ENCODE assay signal across 8 cellular contexts in genomic region chr4:38062088-38062893, GRCh38.
DNase-seq lines count a peak whose midpoint lies in the region; TF ChIP-seq lines count a peak whose summit lies in the region.

No MANE protein-coding gene starts in this region.

- TF ChIP-seq CTCF in SK-N-SH (IDR thresholded peaks at IDR 0.05) = peak; percentile 87
- peak; percentile 68 to 84 for TF ChIP-seq CTCF in tibial artery (IDR thresholded peaks at IDR 0.05)

- no peaks in the 10 kb centered on the region for H3K27me3 Mint-ChIP-seq in activated naive CD4-positive, alpha-beta T cell treated with anti-CD3 and anti-CD28 coated beads, Interleukin-2, amount 10 ng/mL, durations not matched to agents 7 days and 5 days

- no peak for TF ChIP-seq EP300 in SK-N-SH (IDR thresholded peaks at IDR 0.05; ENCODE audit: borderline replicate concordance in 1 of 2, low read depth in 1 of 2, low read length in 1 of 2)

- intact Hi-C loops in tibial artery (cut with DNase I; ENCODE audit: low total_unique reads) = no loop called here

- CTCF ChIA-PET in SK-N-SH (lab: Yijun Ruan, JAX) = interaction anchor here (0.5 to 3.3 kb wide), 22 partner anchors 12 to 1304 kb away, joined by 3 to 24 read pairs (median 4); partner anchors contain the start of gene TLR10
- CTCF ChIA-PET in activated naive CD4-positive, alpha-beta T cell treated with anti-CD3 and anti-CD28 coated beads, Interleukin-2, amount 10 ng/mL, durations not matched to agents 7 days and 5 days (lab: Charles Lee) = interaction anchor here (0.7 to 4.4 kb wide), 11 partner anchors 10 to 743 kb away, joined by 3 to 18 read pairs (median 4); no protein-coding TSS in a partner anchor

- peak overlapping the region; percentile 52; the same call in 1 of the 2 replicates for H2AFZ ChIP-seq in SK-N-SH (ENCODE audit: low read depth)

- peaks cover 14% of the 10 kb centered on the region for H3F3A ChIP-seq in SK-N-SH (replicated peaks; ENCODE audit: insufficient read depth)

- H3K4me1 ChIP-seq in SK-N-SH (ENCODE audit: control insufficient read depth in 1 of 2, insufficient read depth in 2 of 2, low read depth in 1 of 2, low read length in 1 of 2) (peaks cover 11 to 35% of the 10 kb centered on the region in 2 experiments; a peak in 3 of 4 replicates), tibial artery (peaks cover 0 to 25% (median 2%) of the 10 kb centered on the region in 4 donors)

- no peaks in the 10 kb centered on the region for H4K20me1 ChIP-seq in SK-N-SH (ENCODE audit: insufficient read depth)

- peak overlapping the region; percentile 51 for H3K27ac Mint-ChIP-seq in activated naive CD4-positive, alpha-beta T cell treated with anti-CD3 and anti-CD28 coated beads, Interleukin-2, amount 10 ng/mL, durations not matched to agents 7 days and 5 days

- in situ Hi-C loops in KBM-7 (cut with MboI; ENCODE audit: low pct_unique_long_range_greater_than_20kb, low sequenced_read_pairs) = loop anchor here (25.0 kb wide), 1 partner anchor 250 kb away; no protein-coding TSS in a partner anchor

- no peaks in the 10 kb centered on the region for H3K9me2 ChIP-seq in SK-N-SH

- H3K27ac ChIP-seq in SK-N-SH (ENCODE audit: low read depth in 2 of 2, low read length in 1 of 2) = peak overlapping the region; percentile 78 to 89; a peak in 3 of 4 replicates
- H3K27ac ChIP-seq in tibial artery = peak overlapping the region; percentile 31 to 45

- H3K9ac ChIP-seq in SK-N-SH = no peak overlapping the region

- peaks cover 19% of the 10 kb centered on the region for H3K4me1 Mint-ChIP-seq in activated naive CD4-positive, alpha-beta T cell treated with anti-CD3 and anti-CD28 coated beads, Interleukin-2, amount 10 ng/mL, durations not matched to agents 7 days and 5 days

- H3K9me3 Mint-ChIP-seq in activated naive CD4-positive, alpha-beta T cell treated with anti-CD3 and anti-CD28 coated beads, Interleukin-2, amount 10 ng/mL, durations not matched to agents 7 days and 5 days = no peaks in the 10 kb centered on the region

- TF ChIP-seq RAD21 in SK-N-SH (IDR thresholded peaks at IDR 0.05; ENCODE audit: low read length) = peak; percentile 91

- H3K36me3 ChIP-seq in SK-N-SH (replicated peaks in 1 of 2; ENCODE audit: control insufficient read depth in 1 of 2, insufficient read depth in 2 of 2, low read length in 1 of 2) (no peaks in the 10 kb centered on the region), tibial artery (peaks cover 11 to 22% (median 22%) of the 10 kb centered on the region in 3 donors)

- peak overlapping the region; percentile 72 for H3K4me3 Mint-ChIP-seq in activated naive CD4-positive, alpha-beta T cell treated with anti-CD3 and anti-CD28 coated beads, Interleukin-2, amount 10 ng/mL, durations not matched to agents 7 days and 5 days

- peak; percentile 23 for DNase-seq in DMS79 treated with DMSO at 0.1 percent for 48 hours (lab: John Stamatoyannopoulos, UW)
- no peak for DNase-seq in DMS79 (lab: John Stamatoyannopoulos, UW)
- peak; percentile 76 for DNase-seq in KBM-7
- peak; percentile 71 for DNase-seq in SK-N-SH
- DNase-seq in activated naive CD4-positive, alpha-beta T cell treated with anti-CD3 and anti-CD28 coated beads, Interleukin-2, amount 10 ng/mL, durations not matched to agents 7 days and 5 days = peak; percentile 80
- DNase-seq in glomerular endothelial cell (ENCODE audit: extremely low read depth, low read depth, low spot score) = peak; percentile 69
- DNase-seq in pons (ENCODE audit: low spot score) = peak; percentile 84
- peak; percentile 74 to 81 for DNase-seq in tibial artery

- H3K4me3 ChIP-seq in SK-N-SH (ENCODE audit: low read depth in 2 of 2, low read length in 1 of 2) (peak overlapping the region; percentile 17 to 49; a peak in 2 of 4 replicates), tibial artery (peak overlapping the region; percentile 29 to 40)

- no peaks in the 10 kb centered on the region for H3K79me2 ChIP-seq in SK-N-SH (ENCODE audit: insufficient read depth)

- peaks cover 44% of the 10 kb centered on the region for H3K36me3 Mint-ChIP-seq in activated naive CD4-positive, alpha-beta T cell treated with anti-CD3 and anti-CD28 coated beads, Interleukin-2, amount 10 ng/mL, durations not matched to agents 7 days and 5 days

- WGBS in SK-N-SH (ENCODE audit: low lambda C conversion rate) = 48% methylated on average over 13 of the region's 13 CpGs

- POLR2A ChIA-PET in SK-N-SH (lab: Yijun Ruan, JAX) = no interaction called here

- H3K27me3 ChIP-seq in SK-N-SH (ENCODE audit: insufficient read depth) (no peaks in the 10 kb centered on the region), tibial artery (no peaks in the 10 kb centered on the region)

- H3K4me2 ChIP-seq in SK-N-SH = peak overlapping the region; percentile 25; the same call in 1 of the 2 replicates

- H3K9me3 ChIP-seq in SK-N-SH = no peaks in the 10 kb centered on the region
- no peaks in the 10 kb centered on the region for H3K9me3 ChIP-seq in tibial artery

TF ChIP-seq in SK-N-SH, 30 proteins besides CTCF, POLR2A, EP300 and RAD21:
- TF ChIP-seq SIN3A (IDR thresholded peaks at IDR 0.05; ENCODE audit: borderline replicate concordance, low read depth, low read length) = 0 out of 2 replicates have a peak, but pooled peaks have one; percentile 43
- peak; percentile 71 for TF ChIP-seq SMC3 (IDR thresholded peaks at IDR 0.05; ENCODE audit: low read depth, low read length)
- peak; percentile 13; the same call in 1 of the 2 replicates for TF ChIP-seq NFIC (IDR thresholded peaks at IDR 0.05; ENCODE audit: borderline replicate concordance)
- TF ChIP-seq ELF1 (IDR thresholded peaks at IDR 0.05) = 0 out of 2 replicates have a peak, but pooled peaks have one; percentile 28
- TF ChIP-seq FOSL2 (IDR thresholded peaks at IDR 0.05; ENCODE audit: borderline replicate concordance, low read depth) = no peak
- no peak for TF ChIP-seq EZH2phosphoT487 (IDR thresholded peaks at IDR 0.05; ENCODE audit: borderline replicate concordance, low read depth)
- no peak for TF ChIP-seq ZBTB33 (IDR thresholded peaks at IDR 0.05; ENCODE audit: borderline replicate concordance, low read depth)
- TF ChIP-seq YY1 (IDR thresholded peaks at IDR 0.05; ENCODE audit: low read depth) = no peak
- TF ChIP-seq MAX (IDR thresholded peaks at IDR 0.05; ENCODE audit: low read depth) = peak; percentile 16; the same call in 1 of the 2 replicates
